Comparison of ENCODE assay signal across 10 cellular contexts in genomic region chr5:155451106-155451505, GRCh38.
"Had no signal": no experiment of that assay in that cellular context is flagged by ENCODE, and none has a peak within 500 bp of the region (broad histone marks: within the 10 kb centered on the region; RNA-seq: fewer than 3 reads in every experiment).

No MANE protein-coding gene starts in this region.

- H3K27ac Mint-ChIP-seq: HFFc6, IgD-negative memory B cell had no signal

- H3K4me1 Mint-ChIP-seq: IgD-negative memory B cell had no signal

- H3K9me3 ChIP-seq: HAP-1 had no signal

- DNase-seq: GM23248, GOT3, H7, HFFc6, KBM-7 had no signal

- ATAC-seq: HCT116, HepG2 had no signal

- H3K4me3 ChIP-seq: GM23248, HAP-1 had no signal

- H3K4me3 Mint-ChIP-seq: HFFc6, IgD-negative memory B cell had no signal

- H3K4me1 ChIP-seq: HAP-1 had no signal

- H3K36me3 ChIP-seq: HAP-1 had no signal

- H3K36me3 Mint-ChIP-seq: IgD-negative memory B cell had no signal

- H3K27ac ChIP-seq: GM23248, HL-60 had no signal
